In genomic region chr2:109433926-109434325, GRCh38 we compare ENCODE assay signal across 13 cellular contexts.
DNase-seq lines count a peak whose midpoint lies in the region; ATAC-seq and TF ChIP-seq lines count a peak whose summit lies in the region.
"Had no signal": no experiment of that assay in that cellular context is flagged by ENCODE, and none has a peak within 500 bp of the region (broad histone marks: within the 10 kb centered on the region; RNA-seq: fewer than 3 reads in every experiment).

No MANE protein-coding gene starts in this region.

- H3K27me3 ChIP-seq in hepatocyte (no peaks in the 10 kb centered on the region), upper lobe of right lung (no peaks in the 10 kb centered on the region)
- H3K27me3 ChIP-seq: BLaER1 had no signal

- 95% methylated on average over 10 of the region's 10 CpGs for WGBS in hepatocyte (ENCODE audit: low lambda C conversion rate, missing lambda C conversion rate)

- TF ChIP-seq CTCF in hepatocyte (IDR thresholded peaks at IDR 0.05; ENCODE audit: poor library complexity) (no peak), upper lobe of right lung (IDR thresholded peaks at IDR 0.05) (no peak)

- H3K4me2 ChIP-seq in hepatocyte, result no peak overlapping the region
- H3K4me2 ChIP-seq: BLaER1 had no signal

- H3K4me1 ChIP-seq in hepatocyte (ENCODE audit: insufficient read depth) (no peaks in the 10 kb centered on the region), upper lobe of right lung (no peaks in the 10 kb centered on the region)

- H3K36me3 ChIP-seq in hepatocyte (replicated peaks; ENCODE audit: insufficient read depth, low read depth), result no peaks in the 10 kb centered on the region
- no peaks in the 10 kb centered on the region for H3K36me3 ChIP-seq in upper lobe of right lung

- H4K20me1 ChIP-seq in hepatocyte (ENCODE audit: insufficient read depth, poor library complexity, severe bottlenecking), result no peaks in the 10 kb centered on the region
- H4K20me1 ChIP-seq: BLaER1 had no signal

- no peaks in the 10 kb centered on the region for H3K79me2 ChIP-seq in hepatocyte

- no peaks in the 10 kb centered on the region for H3K9me2 ChIP-seq in hepatocyte (replicated peaks; ENCODE audit: insufficient read depth)

- intact Hi-C loops in posterior vena cava (cut with DNase I), result no loop called here
- intact Hi-C loops in upper lobe of right lung (cut with DNase I), result no loop called here

- H3K9me3 ChIP-seq in hepatocyte (ENCODE audit: low read depth) (no peaks in the 10 kb centered on the region), upper lobe of right lung (no peaks in the 10 kb centered on the region)

- DNase-seq in activated effector memory CD4-positive, alpha-beta T cell treated with anti-CD3 and anti-CD28 coated beads, Interleukin-2, amount 50 U/mL, for 16 hours, result peak; percentile 39
- no peak for DNase-seq in activated effector memory CD4-positive, alpha-beta T cell treated with Interleukin-2 at 50 U/mL for 16 hours
- DNase-seq in hepatocyte (ENCODE audit: low spot score) (no peak), posterior vena cava (ENCODE audit: low spot score) (peak; percentile 67), upper lobe of right lung (peak; percentile 31), amniotic stem cell (lab: John Stamatoyannopoulos, UW) (no peak), ecto neural progenitor cell (ENCODE audit: low spot score) (no peak), HuH-7.5 (ENCODE audit: low spot score) (no peak)
- DNase-seq: AML-193, DMS 273 treated with DMSO at 0.1 percent for 48 hours, HCEC 1CT had no signal

- H2AFZ ChIP-seq in hepatocyte, result no peak overlapping the region

- no peak for ATAC-seq in upper lobe of right lung

- peak overlapping the region; percentile 3 for H3K27ac ChIP-seq in hepatocyte
- no peak overlapping the region for H3K27ac ChIP-seq in upper lobe of right lung
- H3K27ac ChIP-seq: 22Rv1, BLaER1 had no signal

- H3K4me3 ChIP-seq in hepatocyte (no peak overlapping the region), upper lobe of right lung (no peak overlapping the region)
- H3K4me3 ChIP-seq: BLaER1 had no signal

Comparison
In these comparisons a context has a peak if more than half of its experiments do, and no peak if none do; other contexts are left out.
1. DNase-seq: peak in activated effector memory CD4-positive, alpha-beta T cell treated with anti-CD3 and anti-CD28 coated beads, Interleukin-2, amount 50 U/mL, for 16 hours (single experiment), posterior vena cava (single experiment) and upper lobe of right lung (single experiment); none in activated effector memory CD4-positive, alpha-beta T cell treated with Interleukin-2 at 50 U/mL for 16 hours (single experiment), hepatocyte (single experiment), amniotic stem cell (single experiment), ecto neural progenitor cell (single experiment) and HuH-7.5 (single experiment).